Comparison of ENCODE assay signal across 8 cellular contexts in the genomic region with DNA sequence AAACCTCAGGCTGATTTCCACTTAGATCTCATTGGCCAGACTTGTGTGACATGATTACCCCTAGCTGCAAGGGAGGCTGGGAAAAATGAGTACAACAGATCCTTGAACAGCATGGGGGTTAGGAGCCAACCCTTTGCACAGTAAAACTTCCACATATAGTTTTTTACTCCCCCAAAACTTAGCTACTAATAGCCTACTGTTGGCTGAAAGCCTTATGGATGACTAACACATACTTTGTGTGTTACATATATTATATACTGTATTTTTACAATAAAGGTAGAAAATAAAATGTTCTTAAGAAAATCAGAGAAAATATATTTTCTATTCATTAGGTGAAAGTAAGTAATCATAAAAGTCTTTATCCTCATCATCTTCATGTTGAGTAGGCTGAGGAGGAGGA.
"Had no signal": no experiment of that assay in that cellular context is flagged by ENCODE, and none has a peak within 500 bp of the region (broad histone marks: within the 10 kb centered on the region; RNA-seq: fewer than 3 reads in every experiment).

No MANE protein-coding gene starts in this region.

- H2AFZ ChIP-seq: GM23248 had no signal

- DNase-seq: GM23248, GOT3, H7, HFFc6, IMR-90 had no signal

- ATAC-seq: HCT116, K562 had no signal

- H3K4me1 ChIP-seq: HAP-1 had no signal

- H3K36me3 ChIP-seq: HAP-1 had no signal

- H3K9ac ChIP-seq: GM23248 had no signal

- H3K4me3 ChIP-seq: GM23248, HAP-1, K562 had no signal

- H3K9me3 ChIP-seq: HAP-1 had no signal

- H3K27ac ChIP-seq: GM23248 had no signal
